Comparison of ENCODE assay signal across 2 cellular contexts in genomic region chr9:135949666-135950134, GRCh38.
TF ChIP-seq lines count a peak whose summit lies in the region.

No MANE protein-coding gene starts in this region.

TF ChIP-seq in IMR-90, 13 proteins besides CTCF, POLR2A, EP300 and RAD21:
- TF ChIP-seq RCOR1 (IDR thresholded peaks at IDR 0.05; ENCODE audit: insufficient replicate concordance, low read length) (no peak), NFE2L2 (IDR thresholded peaks at IDR 0.05; ENCODE audit: low read depth, low read length) (no peak), BHLHE40 (IDR thresholded peaks at IDR 0.05; ENCODE audit: low read depth, low read length) (no peak), CEBPB (IDR thresholded peaks at IDR 0.05; ENCODE audit: low read depth, low read length) (no peak), ELK1 (IDR thresholded peaks at IDR 0.05; ENCODE audit: borderline replicate concordance, low read depth, low read length) (no peak), CHD1 (IDR thresholded peaks at IDR 0.05; ENCODE audit: low read depth, low read length) (no peak), SMC3 (IDR thresholded peaks at IDR 0.05; ENCODE audit: low read depth, low read length) (no peak), USF2 (IDR thresholded peaks at IDR 0.05; ENCODE audit: low read depth, low read length) (no peak), MAZ (IDR thresholded peaks at IDR 0.05; ENCODE audit: borderline replicate concordance, low read depth, low read length) (no peak), MAFK (IDR thresholded peaks at IDR 0.05; ENCODE audit: low read depth, low read length) (no peak), MXI1 (IDR thresholded peaks at IDR 0.05; ENCODE audit: borderline replicate concordance, low read depth, low read length) (no peak), RFX5 (IDR thresholded peaks at IDR 0.05; ENCODE audit: low read depth, low read length) (no peak), FOS (IDR thresholded peaks at IDR 0.05; ENCODE audit: low read depth, low read length) (no peak)

TF ChIP-seq in K562, 482 proteins besides CTCF, POLR2A, EP300 and RAD21:
- TF ChIP-seq ZNF134 (CRISPR knock-in tag; conservative IDR thresholded peaks at IDR 0.05) (peak; percentile 98), TRIM28 (IDR thresholded peaks at IDR 0.05) (no peak), ZNF583 (CRISPR knock-in tag; IDR thresholded peaks at IDR 0.05) (no peak; the same call in 1 of the 2 replicates), MAX (CRISPR knock-in tag; IDR thresholded peaks at IDR 0.05) (peak; percentile 40; the same call in 1 of the 2 replicates), MAFF (IDR thresholded peaks at IDR 0.05; ENCODE audit: low read length) (no peak), ZNF707 (CRISPR knock-in tag; conservative IDR thresholded peaks at IDR 0.05) (0 out of 2 replicates have a peak, but pooled peaks have one; percentile 6), GABPA (tag; conservative IDR thresholded peaks at IDR 0.05; ENCODE audit: low read depth) (no peak; the same call in 1 of the 2 replicates), CBFB (CRISPR knock-in tag; IDR thresholded peaks at IDR 0.05) (no peak), ZNF740 (CRISPR knock-in tag; IDR thresholded peaks at IDR 0.05) (no peak), ZNF740 (tag; IDR thresholded peaks at IDR 0.05) (0 out of 4 replicates have a peak, but pooled peaks of 1 of the 2 experiments have one; percentile 17), ZNF316 (IDR thresholded peaks at IDR 0.05) (no peak), ZNF3 (CRISPR knock-in tag; IDR thresholded peaks at IDR 0.05) (no peak), RBM22 (IDR thresholded peaks at IDR 0.05; ENCODE audit: low read depth, low read length, poor library complexity, severe bottlenecking) (peak; percentile 77), ZNF79 (CRISPR knock-in tag; IDR thresholded peaks at IDR 0.05; ENCODE audit: low read depth) (0 out of 2 replicates have a peak, but pooled peaks have one; percentile 18), SNRNP70 (optimal IDR thresholded peaks at IDR 0.05; ENCODE audit: low read depth, low read length) (peak; percentile 81), RBFOX2 (IDR thresholded peaks at IDR 0.05; ENCODE audit: low read depth, low read length) (peak; percentile 74), SOX6 (IDR thresholded peaks at IDR 0.05) (no peak), CEBPZ (IDR thresholded peaks at IDR 0.05; ENCODE audit: borderline replicate concordance, low read depth, low read length) (no peak), E2F6 (IDR thresholded peaks at IDR 0.05; ENCODE audit: borderline replicate concordance in 1 of 2, extremely low read depth in 1 of 2, insufficient read depth in 1 of 2, insufficient read length in 1 of 2, low read depth in 1 of 2, low read length in 1 of 2, poor library complexity in 1 of 2, severe bottlenecking in 1 of 2) (peak in 1 of 2 experiments; percentile 10), PHB (CRISPR knock-in tag; IDR thresholded peaks at IDR 0.05) (0 out of 2 replicates have a peak, but pooled peaks have one; percentile 4), KDM5B (IDR thresholded peaks at IDR 0.05; ENCODE audit: insufficient replicate concordance, low read depth, low read length) (peak; percentile 57), SAP30 (IDR thresholded peaks at IDR 0.05; ENCODE audit: borderline replicate concordance, insufficient read depth, low read depth, low read length, poor library complexity, severe bottlenecking) (peak; percentile 13), SMAD3 (CRISPR knock-in tag; conservative IDR thresholded peaks at IDR 0.05) (no peak), ZC3H8 (IDR thresholded peaks at IDR 0.05) (no peak), POLR2G (IDR thresholded peaks at IDR 0.05; ENCODE audit: low read depth, low read length) (peak; percentile 75)
TF ChIP-seq in K562: peak in this region for 13.
